ENCODE assay signal across 19 cellular contexts in genomic region chr5:77885501-77885900, GRCh38.
"Had no signal": no experiment of that assay in that cellular context is flagged by ENCODE, and none has a peak within 500 bp of the region (broad histone marks: within the 10 kb centered on the region; RNA-seq: fewer than 3 reads in every experiment).

No MANE protein-coding gene starts in this region.

- DNase-seq: activated CD4-positive, alpha-beta T cell treated with anti-CD3 and anti-CD28 coated beads, Interleukin-2, amount 10 ng/mL, durations not matched to agents 24 days and 14 days; activated CD4-positive, alpha-beta T cell treated with anti-CD3 and anti-CD28 coated beads, Interleukin-2, amount 50 U/mL, for 48 hours; activated CD4-positive, CD25-positive, alpha-beta regulatory T cell treated with anti-CD3 and anti-CD28 coated beads, Interleukin-2, amount 50 U/mL, for 72 hours; activated naive CD4-positive, alpha-beta T cell treated with anti-CD3 and anti-CD28 coated beads, Interleukin-2, amount 50 U/mL, for 16 hours; activated naive CD8-positive, alpha-beta T cell treated with anti-CD3 and anti-CD28 coated beads, Interleukin-2, amount 10 ng/mL, durations not matched to agents 7 days and 5 days; activated T-cell treated with anti-CD3 and anti-CD28 coated beads for 4 hours; activated T-cell treated with anti-CD3 and anti-CD28 coated beads, Interleukin-2, amount 50 U/mL, for 48 hours; adrenal gland; anterior cingulate cortex; caudate nucleus; KG1; NCI-H1092; NCI-H2029 treated with DMSO at 0.1 percent for 48 hours; NCI-H446; NCI-H524; NCI-H774; SIG-M5; T-helper 17 cell; T-helper 9 cell had no signal
